19 cellular contexts compared by ENCODE assay signal in genomic region chr3:42698911-42699230, GRCh38. TPM values are rescaled to one million over a fixed set of nuclear protein-coding genes. Genes with fewer than 3 reads are reported as not detected.
DNase-seq lines count a peak whose midpoint lies in the region; ATAC-seq and TF ChIP-seq lines count a peak whose summit lies in the region.
"Had no signal": no experiment of that assay in that cellular context is flagged by ENCODE, and none has a peak within 500 bp of the region (broad histone marks: within the 10 kb centered on the region; RNA-seq: fewer than 3 reads in every experiment).

No MANE protein-coding gene starts in this region.

- ATAC-seq in left lobe of liver (peak; percentile 57), HG02759 (IDR thresholded peaks at IDR 0.05; ENCODE audit: unreplicated experiment) (no peak), mucosa of descending colon (no peak), HG02884 (IDR thresholded peaks at IDR 0.05; ENCODE audit: unreplicated experiment) (no peak)
- no peak for ATAC-seq in stimulated activated naive CD8-positive, alpha-beta T cell treated with anti-CD3 and anti-CD28 coated beads, Interleukin-15, Interleukin-2, amounts not matched to agents 100 U/mL and 50 U/mL, for 24 hours

- peaks cover 2% of the 10 kb centered on the region for H3K4me1 Mint-ChIP-seq in T-helper 2 cell treated with Interferon-gamma antibody and Interleukin-4, amounts not matched to agents 5 μg/mL and 100 μg/mL, for 36 hours (ENCODE audit: low read depth)
- H3K4me1 Mint-ChIP-seq: mesothelial cell of epicardium had no signal

- no peaks in the 10 kb centered on the region for H3K9me3 Mint-ChIP-seq in T-helper 2 cell treated with Interferon-gamma antibody and Interleukin-4, amounts not matched to agents 5 μg/mL and 100 μg/mL, for 36 hours
- H3K9me3 Mint-ChIP-seq: brain; CD4-positive, alpha-beta memory T cell; HFFc6; mesothelial cell of epicardium had no signal

- H3K27me3 Mint-ChIP-seq in T-helper 2 cell treated with Interferon-gamma antibody and Interleukin-4, amounts not matched to agents 5 μg/mL and 100 μg/mL, for 36 hours (ENCODE audit: low read depth): no peaks in the 10 kb centered on the region

- no peak overlapping the region for H3K4me3 ChIP-seq in mucosa of descending colon
- H3K4me3 ChIP-seq: esophagus squamous epithelium, Peyer's patch, transverse colon had no signal

- intact Hi-C loops in mucosa of descending colon (cut with DNase I, micrococcal nuclease): no loop called here

- H3K27ac Mint-ChIP-seq in T-helper 2 cell treated with Interferon-gamma antibody and Interleukin-4, amounts not matched to agents 5 μg/mL and 100 μg/mL, for 36 hours: no peak overlapping the region
- H3K27ac Mint-ChIP-seq: brain; CD4-positive, alpha-beta memory T cell; HFFc6; mesothelial cell of epicardium had no signal

- no peak for TF ChIP-seq CTCF in mucosa of descending colon (IDR thresholded peaks at IDR 0.05)

- no peaks in the 10 kb centered on the region for H3K36me3 Mint-ChIP-seq in T-helper 2 cell treated with Interferon-gamma antibody and Interleukin-4, amounts not matched to agents 5 μg/mL and 100 μg/mL, for 36 hours (ENCODE audit: low read depth)
- H3K36me3 Mint-ChIP-seq: brain; CD4-positive, alpha-beta memory T cell; mesothelial cell of epicardium had no signal

- H3K4me3 Mint-ChIP-seq in T-helper 2 cell treated with Interferon-gamma antibody and Interleukin-4, amounts not matched to agents 5 μg/mL and 100 μg/mL, for 36 hours: no peak overlapping the region
- H3K4me3 Mint-ChIP-seq: brain, HFFc6, mesothelial cell of epicardium had no signal

- no peaks in the 10 kb centered on the region for H3K4me1 ChIP-seq in mucosa of descending colon (ENCODE audit: low read depth)
- H3K4me1 ChIP-seq: esophagus squamous epithelium, Peyer's patch, transverse colon had no signal

- H3K36me3 ChIP-seq in mucosa of descending colon (ENCODE audit: low read depth): no peaks in the 10 kb centered on the region
- H3K36me3 ChIP-seq: esophagus squamous epithelium, Peyer's patch, transverse colon had no signal

- DNase-seq in activated CD4-positive, alpha-beta T cell treated with anti-CD3 and anti-CD28 coated beads, Interleukin-2, amount 50 U/mL, for 48 hours: peak; percentile 15 to 16
- no peak for DNase-seq in activated CD4-positive, alpha-beta T cell treated with anti-CD3 and anti-CD28 coated beads for 4 hours
- DNase-seq in T-helper 2 cell treated with Interferon-gamma antibody and Interleukin-4, amounts not matched to agents 5 μg/mL and 100 μg/mL, for 36 hours (ENCODE audit: low spot score): peak; percentile 18
- DNase-seq in left lobe of liver (ENCODE audit: low spot score) (peak; percentile 61), mucosa of descending colon (no peak)
- DNase-seq in stimulated activated naive CD8-positive, alpha-beta T cell treated with anti-CD3 and anti-CD28 coated beads, Interleukin-15, Interleukin-2, amounts not matched to agents 100 U/mL and 50 U/mL, for 24 hours: peak; percentile 14
- DNase-seq: activated naive CD4-positive, alpha-beta T cell treated with anti-CD3 and anti-CD28 coated beads, Interleukin-2, amount 50 U/mL, for 16 hours; CD4-positive, alpha-beta memory T cell; dermis blood vessel endothelial cell; esophagus squamous epithelium; HFFc6; stimulated activated CD4-positive, alpha-beta T cell treated with anti-CD3 and anti-CD28 coated beads, Interleukin-2, amount 100 ng/mL, for 48 hours; transverse colon had no signal

- H3K9me3 ChIP-seq in mucosa of descending colon: no peaks in the 10 kb centered on the region
- H3K9me3 ChIP-seq: esophagus squamous epithelium, Peyer's patch, transverse colon had no signal

RNA-seq across cellular contexts. Expression of gene HHATL, which starts 3.7 kb away (rescaled TPM):
- total RNA-seq in left lobe of liver (0.40 TPM), mucosa of descending colon (under 1 TPM in 1 of 3 donors, not detected in 2; 0.70 TPM)
- total RNA-seq: A673; CD4-positive, alpha-beta memory T cell; dermis blood vessel endothelial cell; esophagus squamous epithelium; HFFc6; mesothelial cell of epicardium had no signal

RNA-seq across cellular contexts. Expression of gene KLHL40, which starts 13.5 kb away (rescaled TPM):
- total RNA-seq in left lobe of liver (not detected), mucosa of descending colon (not detected)
- total RNA-seq: A673; CD4-positive, alpha-beta memory T cell; esophagus squamous epithelium; HFFc6; mesothelial cell of epicardium; Peyer's patch had no signal

RNA-seq across cellular contexts. Expression of gene ZBTB47, which starts 45.4 kb away (rescaled TPM):
- 5.0 TPM for total RNA-seq in left lobe of liver
- total RNA-seq in mucosa of descending colon: 10 to 100 TPM in 2 of 3 donors, 1 to 10 TPM in 1; 3.1 to 45.5 (median 12.4) TPM

Comparison
In these comparisons a context has a peak if more than half of its experiments do, and no peak if none do; other contexts are left out.
1. DNase-seq: peak in activated CD4-positive, alpha-beta T cell treated with anti-CD3 and anti-CD28 coated beads, Interleukin-2, amount 50 U/mL, for 48 hours (2 of 2), T-helper 2 cell treated with Interferon-gamma antibody and Interleukin-4, amounts not matched to agents 5 μg/mL and 100 μg/mL, for 36 hours (single experiment), left lobe of liver (single experiment) and stimulated activated naive CD8-positive, alpha-beta T cell treated with anti-CD3 and anti-CD28 coated beads, Interleukin-15, Interleukin-2, amounts not matched to agents 100 U/mL and 50 U/mL, for 24 hours (single experiment); none in activated CD4-positive, alpha-beta T cell treated with anti-CD3 and anti-CD28 coated beads for 4 hours (0 of 2) and mucosa of descending colon (0 of 3).